1 cellular context compared by ENCODE assay signal in genomic region chr10:63142136-63142535, GRCh38.
TF ChIP-seq lines count a peak whose summit lies in the region.

No MANE protein-coding gene starts in this region.

TF ChIP-seq in WTC11, 78 proteins besides CTCF, POLR2A, EP300 and RAD21 (continued from another document):
- TF ChIP-seq AFF4 (CRISPR knock-in tag; IDR thresholded peaks at IDR 0.05; ENCODE audit: borderline replicate concordance) (no peak), TEAD4 (CRISPR knock-in tag; IDR thresholded peaks at IDR 0.05) (no peak), NR2C2 (CRISPR knock-in tag; IDR thresholded peaks at IDR 0.05) (no peak), SP1 (CRISPR knock-in tag; conservative IDR thresholded peaks at IDR 0.05) (no peak), NFYB (CRISPR knock-in tag; conservative IDR thresholded peaks at IDR 0.05; ENCODE audit: low read depth) (no peak), E2F5 (CRISPR knock-in tag; IDR thresholded peaks at IDR 0.05) (no peak), MAX (CRISPR knock-in tag; IDR thresholded peaks at IDR 0.05) (no peak), GTF2I (CRISPR knock-in tag; conservative IDR thresholded peaks at IDR 0.05) (no peak)
